ENCODE assay signal across 8 cellular contexts in the genomic region with DNA sequence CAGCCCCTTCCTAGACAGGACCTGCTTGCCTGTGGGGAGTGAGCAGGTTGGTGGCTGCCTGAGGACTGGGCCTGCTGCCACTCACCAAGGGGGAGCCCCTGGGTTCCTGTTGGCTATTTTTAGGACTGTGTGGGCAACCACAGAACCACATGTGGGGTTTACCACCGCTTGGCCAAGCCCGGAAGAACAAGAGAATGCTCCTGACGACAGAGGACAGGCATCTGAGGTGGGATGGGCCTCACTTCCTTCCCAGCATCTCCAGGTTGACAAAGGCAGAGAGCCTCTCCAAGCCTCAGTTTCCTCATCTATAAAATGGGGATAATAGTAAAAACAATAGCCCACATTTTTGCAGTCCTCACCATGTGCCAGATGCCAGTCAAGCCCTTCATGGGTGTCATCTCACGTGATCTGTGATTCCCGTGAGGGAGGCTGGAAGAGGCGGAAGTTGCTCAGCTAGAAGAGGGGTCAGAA. TPM values are rescaled to one million over a fixed set of nuclear protein-coding genes. Genes with fewer than 3 reads are reported as not detected.
DNase-seq lines count a peak whose midpoint lies in the region; ATAC-seq and TF ChIP-seq lines count a peak whose summit lies in the region.

No MANE protein-coding gene starts in this region.

- peak overlapping the region; percentile 7 for H3K4me3 Mint-ChIP-seq in activated T-helper 17 cell treated with anti-CD3 and anti-CD28 coated beads, Interleukin-2, amount 50 U/mL, for 72 hours

- H3K4me3 ChIP-seq in gastrocnemius medialis, result no peak overlapping the region

- in situ Hi-C loops in GM13977 (cut with MboI; ENCODE audit: low pct_unique_long_range_greater_than_20kb, low sequenced_read_pairs, unreplicated experiment), result no loop called here
- in situ Hi-C loops in gastrocnemius medialis (cut with MboI; ENCODE audit: low sequenced_read_pairs in 4 of 4), result no loop called here

- H3K4me1 Mint-ChIP-seq in activated T-helper 17 cell treated with anti-CD3 and anti-CD28 coated beads, Interleukin-2, amount 50 U/mL, for 72 hours, result peaks cover 23% of the 10 kb centered on the region

- H3K27ac Mint-ChIP-seq in activated T-helper 17 cell treated with anti-CD3 and anti-CD28 coated beads, Interleukin-2, amount 50 U/mL, for 72 hours, result no peak overlapping the region

- no peak overlapping the region for H3K27ac ChIP-seq in gastrocnemius medialis

- H3K36me3 Mint-ChIP-seq in activated T-helper 17 cell treated with anti-CD3 and anti-CD28 coated beads, Interleukin-2, amount 50 U/mL, for 72 hours (ENCODE audit: low read depth), result no peaks in the 10 kb centered on the region

- DNase-seq in GM13977 (ENCODE audit: low spot score) (peak; percentile 70), KG1 (lab: John Stamatoyannopoulos, UW) (peak; percentile 90), gastrocnemius medialis (no peak), occipital lobe (lab: John Stamatoyannopoulos, UW) (no peak)
- DNase-seq in stimulated activated CD4-positive, alpha-beta T cell treated with anti-CD3 and anti-CD28 coated beads, TNF-alpha, amount 100 ng/mL, for 48 hours (ENCODE audit: low read depth in 3 of 3), result peak; percentile 26 to 49 (median 28)

- H3K36me3 ChIP-seq in gastrocnemius medialis, result no peaks in the 10 kb centered on the region

- H3K9me3 Mint-ChIP-seq in activated T-helper 17 cell treated with anti-CD3 and anti-CD28 coated beads, Interleukin-2, amount 50 U/mL, for 72 hours, result peaks cover 6% of the 10 kb centered on the region

- TF ChIP-seq POLR2A in gastrocnemius medialis (IDR thresholded peaks at IDR 0.05), result no peak

- H3K9me3 ChIP-seq in gastrocnemius medialis, result peaks cover 0 to 3% (median 0%) of the 10 kb centered on the region in 3 donors

- H3K4me1 ChIP-seq in gastrocnemius medialis, result peaks cover 0 to 24% of the 10 kb centered on the region in 2 donors

- TF ChIP-seq CTCF in GM13977 (IDR thresholded peaks at IDR 0.05; ENCODE audit: extremely low read depth, insufficient read depth, missing control alignments) (no peak), gastrocnemius medialis (IDR thresholded peaks at IDR 0.05 in 4 of 5, conservative IDR thresholded peaks at IDR 0.05 in 1 of 5) (no peak)

- ATAC-seq in GM21619 (IDR thresholded peaks at IDR 0.05; ENCODE audit: unreplicated experiment) (peak; percentile 83), gastrocnemius medialis (no peak), GM19395 (IDR thresholded peaks at IDR 0.05; ENCODE audit: unreplicated experiment) (no peak)
- peak; percentile 88 for ATAC-seq in activated T-helper 17 cell treated with anti-CD3 and anti-CD28 coated beads, Interleukin-2, amount 50 U/mL, for 72 hours (replicated peaks)

- H3K27me3 ChIP-seq in gastrocnemius medialis, result no peaks in the 10 kb centered on the region

- H3K27me3 Mint-ChIP-seq in activated T-helper 17 cell treated with anti-CD3 and anti-CD28 coated beads, Interleukin-2, amount 50 U/mL, for 72 hours, result peaks cover 3% of the 10 kb centered on the region

- intact Hi-C loops in gastrocnemius medialis (cut with DNase I; ENCODE audit: low total_unique reads), result no loop called here

RNA-seq across cellular contexts. Expression of gene LRRC32, which starts 43.6 kb away (rescaled TPM):
- 1 to 10 TPM; 4.5 to 5.6 TPM for total RNA-seq in activated T-helper 17 cell treated with anti-CD3 and anti-CD28 coated beads, Interleukin-2, amount 50 U/mL, for 72 hours
- total RNA-seq in gastrocnemius medialis, result 10 to 100 TPM; 14.5 to 35.5 (median 23.4) TPM
- total RNA-seq in occipital lobe, result 1.1 TPM

Comparison
In these comparisons a context has a peak if more than half of its experiments do, and no peak if none do; other contexts are left out.
1. DNase-seq: peak in GM13977 (single experiment), KG1 (single experiment) and stimulated activated CD4-positive, alpha-beta T cell treated with anti-CD3 and anti-CD28 coated beads, TNF-alpha, amount 100 ng/mL, for 48 hours (3 of 3); none in gastrocnemius medialis (0 of 2) and occipital lobe (single experiment).
2. ATAC-seq: peak in GM21619 (single experiment) and activated T-helper 17 cell treated with anti-CD3 and anti-CD28 coated beads, Interleukin-2, amount 50 U/mL, for 72 hours (single experiment); none in gastrocnemius medialis (0 of 2) and GM19395 (single experiment).